22 cellular contexts compared by ENCODE assay signal in genomic region chr2:41902892-41903291, GRCh38.
DNase-seq lines count a peak whose midpoint lies in the region; ATAC-seq, FAIRE-seq and TF ChIP-seq lines count a peak whose summit lies in the region.
"Had no signal": no experiment of that assay in that cellular context is flagged by ENCODE, and none has a peak within 500 bp of the region (broad histone marks: within the 10 kb centered on the region; RNA-seq: fewer than 3 reads in every experiment).

No MANE protein-coding gene starts in this region.

- no peak for TF ChIP-seq CTCF in HepG2 (CRISPR knock-in tag; IDR thresholded peaks at IDR 0.05)
- no peak for TF ChIP-seq CTCF in right lobe of liver (IDR thresholded peaks at IDR 0.05)
- no peak for TF ChIP-seq CTCF in chondrocyte (IDR thresholded peaks at IDR 0.05)
- no peak for TF ChIP-seq CTCF in nephron (IDR thresholded peaks at IDR 0.05; ENCODE audit: unreplicated experiment in 3 of 3)

- 24% methylated on average over 2 of the region's 2 CpGs for WGBS in HepG2 (ENCODE audit: low lambda C conversion rate)
- 96% methylated on average over 2 of the region's 2 CpGs for WGBS in right lobe of liver (ENCODE audit: insufficient coverage, low coverage, low lambda C conversion rate, missing lambda C conversion rate)

- BruUV-seq in HepG2 (replicated peaks; lab: Mats Ljungman, UMichigan): no TSS peak

- no peaks in the 10 kb centered on the region for H3K9me3 ChIP-seq in HepG2 (ENCODE audit: low read length)
- H3K9me3 ChIP-seq in right lobe of liver: no peaks in the 10 kb centered on the region
- H3K9me3 ChIP-seq: BE2C; BLaER1 treated with 17β-estradiol and CSF1 and Interleukin-3, amounts not matched to agents 10 nM and 100 nM; HAP-1 had no signal

- intact Hi-C loops in HepG2 (cut with micrococcal nuclease; ENCODE audit: unreplicated experiment) (no loop called here), right lobe of liver (cut with DNase I) (no loop called here)

- TF ChIP-seq EP300 in HepG2 (IDR thresholded peaks at IDR 0.05; ENCODE audit: low read depth in 2 of 2, low read length in 2 of 2) (no peak), HepG2 (CRISPR knock-in tag; IDR thresholded peaks at IDR 0.05; ENCODE audit: borderline replicate concordance) (no peak)

- no peak overlapping the region for H3K4me2 ChIP-seq in HepG2 (ENCODE audit: low read depth, low read length)
- H3K4me2 ChIP-seq: BLaER1 treated with 17β-estradiol and CSF1 and Interleukin-3, amounts not matched to agents 10 nM and 100 nM had no signal

- POLR2A ChIA-PET in HepG2 (lab: Yijun Ruan, JAX): no interaction called here

- H3K27ac ChIP-seq in HepG2 (ENCODE audit: extremely low read length, insufficient read depth, low read length): no peak overlapping the region
- no peak overlapping the region for H3K27ac ChIP-seq in right lobe of liver
- H3K27ac ChIP-seq: 22Rv1; BLaER1 treated with 17β-estradiol and CSF1 and Interleukin-3, amounts not matched to agents 10 nM and 100 nM had no signal

- no peaks in the 10 kb centered on the region for H3K9me3 Mint-ChIP-seq in chondrocyte (ENCODE audit: low read depth)
- no peaks in the 10 kb centered on the region for H3K9me3 Mint-ChIP-seq in nephron
- no peaks in the 10 kb centered on the region for H3K9me3 Mint-ChIP-seq in activated naive CD4-positive, alpha-beta T cell treated with anti-CD3 and anti-CD28 coated beads, Interleukin-2, amount 50 U/mL, for 72 hours
- H3K9me3 Mint-ChIP-seq: CD4-positive, alpha-beta T cell; HFFc6 had no signal

- H3K27me3 Mint-ChIP-seq in chondrocyte (ENCODE audit: low read depth): no peaks in the 10 kb centered on the region
- no peaks in the 10 kb centered on the region for H3K27me3 Mint-ChIP-seq in nephron (ENCODE audit: low read depth)

- H3K27ac Mint-ChIP-seq in chondrocyte (ENCODE audit: unreplicated experiment) (peak overlapping the region; percentile 90), nephron (peak overlapping the region in 2 of 3 experiments; percentile 92 to 93)
- H3K27ac Mint-ChIP-seq in activated naive CD4-positive, alpha-beta T cell treated with anti-CD3 and anti-CD28 coated beads, Interleukin-2, amount 50 U/mL, for 72 hours: no peak overlapping the region
- H3K27ac Mint-ChIP-seq: CD14-positive monocyte; CD4-positive, alpha-beta T cell; HFFc6 had no signal

- H3K79me2 ChIP-seq in HepG2 (ENCODE audit: insufficient read depth, low read length): no peaks in the 10 kb centered on the region

- H3K4me1 ChIP-seq in HepG2 (ENCODE audit: insufficient read depth, low read length): no peaks in the 10 kb centered on the region
- peaks cover 0 to 38% (median 18%) of the 10 kb centered on the region in 4 donors for H3K4me1 ChIP-seq in right lobe of liver
- H3K4me1 ChIP-seq: BE2C, HAP-1 had no signal

- H3K36me3 ChIP-seq in HepG2 (replicated peaks in 1 of 2; ENCODE audit: control insufficient read depth in 1 of 2, insufficient read depth in 2 of 2, low read length in 2 of 2) (no peaks in the 10 kb centered on the region), right lobe of liver (no peaks in the 10 kb centered on the region)
- H3K36me3 ChIP-seq: BE2C; BLaER1 treated with 17β-estradiol and CSF1 and Interleukin-3, amounts not matched to agents 10 nM and 100 nM; HAP-1 had no signal

- FAIRE-seq in HepG2 (lab: Jason Lieb, UNC): no peak
- FAIRE-seq in H54 (lab: Jason Lieb, UNC): no peak
- FAIRE-seq: A204.1, GM12891 had no signal

- no peak overlapping the region for H3K4me3 ChIP-seq in HepG2 (replicated peaks in 1 of 3; ENCODE audit: insufficient read depth in 1 of 3, low read depth in 2 of 3, low read length in 3 of 3)
- H3K4me3 ChIP-seq in right lobe of liver: no peak overlapping the region
- H3K4me3 ChIP-seq: BLaER1 treated with 17β-estradiol and CSF1 and Interleukin-3, amounts not matched to agents 10 nM and 100 nM; HAP-1 had no signal

- DNase-seq in HepG2 (ENCODE audit: low spot score): no peak
- no peak for DNase-seq in right lobe of liver
- DNase-seq in chondrocyte (ENCODE audit: low spot score): no peak
- DNase-seq in activated naive CD4-positive, alpha-beta T cell treated with anti-CD3 and anti-CD28 coated beads, Interleukin-2, amount 50 U/mL, for 72 hours (ENCODE audit: low spot score in 2 of 2): no peak
- no peak for DNase-seq in H54 (ENCODE audit: insufficient read length, low spot score)
- DNase-seq: ACHN; AML-193; BE2C; Calu3; CD4-positive, alpha-beta T cell; COR-L47; DMS53; DMS79 treated with DMSO at 0.1 percent for 48 hours; GF-D8; HFFc6 had no signal

- H4K20me1 ChIP-seq in HepG2 (ENCODE audit: insufficient read depth, low read length): no peaks in the 10 kb centered on the region
- H4K20me1 ChIP-seq: BLaER1 treated with 17β-estradiol and CSF1 and Interleukin-3, amounts not matched to agents 10 nM and 100 nM had no signal

- in situ Hi-C loops in HepG2 (cut with HindIII; ENCODE audit: extremely low pct_ligation_motif_present, low pct_unique_long_range_greater_than_20kb): no loop called here

- H3K27me3 ChIP-seq in HepG2 (ENCODE audit: control insufficient read depth in 1 of 2, insufficient read depth in 2 of 2, low read length in 2 of 2): peaks cover 2 to 6% of the 10 kb centered on the region in 2 experiments; a peak in 3 of 5 replicates
- H3K27me3 ChIP-seq in right lobe of liver: no peaks in the 10 kb centered on the region
- H3K27me3 ChIP-seq: BE2C; BLaER1 treated with 17β-estradiol and CSF1 and Interleukin-3, amounts not matched to agents 10 nM and 100 nM had no signal

- H3K36me3 Mint-ChIP-seq in chondrocyte (ENCODE audit: low read depth) (no peaks in the 10 kb centered on the region), nephron (ENCODE audit: low read depth) (no peaks in the 10 kb centered on the region)
- no peaks in the 10 kb centered on the region for H3K36me3 Mint-ChIP-seq in activated naive CD4-positive, alpha-beta T cell treated with anti-CD3 and anti-CD28 coated beads, Interleukin-2, amount 50 U/mL, for 72 hours
- H3K36me3 Mint-ChIP-seq: CD14-positive monocyte had no signal

- TF ChIP-seq RAD21 in HepG2 (CRISPR knock-in tag; IDR thresholded peaks at IDR 0.05): no peak

- CTCF ChIA-PET in HepG2 (lab: Yijun Ruan, JAX; ENCODE audit: low intra/inter-chr PET ratio, low total read pairs): no interaction called here

- no peak overlapping the region for H2AFZ ChIP-seq in HepG2 (ENCODE audit: low read length)

- TF ChIP-seq POLR2A in HepG2 (IDR thresholded peaks at IDR 0.05; ENCODE audit: insufficient read depth in 1 of 2, low read depth in 2 of 2, low read length in 2 of 2) (no peak), right lobe of liver (IDR thresholded peaks at IDR 0.05) (no peak), H54 (IDR thresholded peaks at IDR 0.05; ENCODE audit: low read depth, low read length) (no peak)

- ATAC-seq in HepG2: no peak
- ATAC-seq in right lobe of liver: no peak
- ATAC-seq in activated naive CD4-positive, alpha-beta T cell treated with anti-CD3 and anti-CD28 coated beads, Interleukin-2, amount 50 U/mL, for 72 hours: no peak

- H3K4me1 Mint-ChIP-seq in chondrocyte (ENCODE audit: low read depth) (peaks cover 96% of the 10 kb centered on the region), nephron (peaks cover 86% of the 10 kb centered on the region)
- H3K4me1 Mint-ChIP-seq: CD14-positive monocyte had no signal

- no peak overlapping the region for H3K9ac ChIP-seq in HepG2 (ENCODE audit: insufficient read depth, low read depth, low read length)
- H3K9ac ChIP-seq: BLaER1 treated with 17β-estradiol and CSF1 and Interleukin-3, amounts not matched to agents 10 nM and 100 nM had no signal

- H3K4me3 Mint-ChIP-seq in chondrocyte (ENCODE audit: unreplicated experiment) (no peak overlapping the region), nephron (no peak overlapping the region)
- H3K4me3 Mint-ChIP-seq: CD14-positive monocyte; CD4-positive, alpha-beta T cell; HFFc6 had no signal

TF ChIP-seq in HepG2, 621 proteins besides CTCF, POLR2A, EP300 and RAD21:
- TF ChIP-seq ZC3H13 (CRISPR knock-in tag; IDR thresholded peaks at IDR 0.05): no peak
- TF ChIP-seq MAFK (conservative IDR thresholded peaks at IDR 0.05 in 1 of 2, IDR thresholded peaks at IDR 0.05 in 1 of 2; ENCODE audit: low read length in 2 of 2): peak; percentile 80 to 92
- no peak for TF ChIP-seq PITX1 (CRISPR knock-in tag; IDR thresholded peaks at IDR 0.05)
- peak; percentile 80 for TF ChIP-seq MAFF (IDR thresholded peaks at IDR 0.05; ENCODE audit: low read depth, low read length)

Comparison
In these comparisons a context has a peak if more than half of its experiments do, and no peak if none do; other contexts are left out.
1. H3K27ac Mint-ChIP-seq: peak in chondrocyte (single experiment) and nephron (2 of 3); none in activated naive CD4-positive, alpha-beta T cell treated with anti-CD3 and anti-CD28 coated beads, Interleukin-2, amount 50 U/mL, for 72 hours (0 of 2).